ENCODE assay signal across 7 cellular contexts in the genomic region with DNA sequence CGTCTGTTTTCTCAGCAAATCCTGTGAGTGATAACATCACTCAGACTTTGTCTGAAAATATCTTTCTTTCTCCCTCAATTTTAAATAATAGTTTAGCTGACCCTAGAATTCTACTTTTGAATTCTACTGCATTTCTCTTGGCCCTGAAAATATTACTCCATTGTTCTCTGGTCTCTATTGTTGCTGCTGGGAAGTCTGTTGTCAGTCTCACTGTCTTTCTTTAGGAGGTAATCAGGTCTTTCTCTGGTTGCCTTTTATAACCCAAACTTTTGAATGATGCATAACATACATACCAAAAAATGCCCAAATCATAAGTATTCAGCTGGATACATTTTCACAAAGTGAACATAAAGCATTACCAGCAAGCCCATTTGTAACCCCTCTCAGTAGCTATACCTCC.
"Had no signal": no experiment of that assay in that cellular context is flagged by ENCODE, and none has a peak within 500 bp of the region (broad histone marks: within the 10 kb centered on the region; RNA-seq: fewer than 3 reads in every experiment).

No MANE protein-coding gene starts in this region.

- H3K4me1 ChIP-seq: HAP-1 had no signal

- H3K27ac Mint-ChIP-seq: HFFc6, IgD-negative memory B cell had no signal

- H3K4me3 Mint-ChIP-seq: HFFc6 had no signal

- H3K36me3 Mint-ChIP-seq: IgD-negative memory B cell had no signal

- H3K9ac ChIP-seq: GM23248 had no signal

- H3K27ac ChIP-seq: GM23248 had no signal

- H3K4me1 Mint-ChIP-seq: IgD-negative memory B cell had no signal

- DNase-seq: GM23248, GOT3, H7, HFFc6, KG1 had no signal

- H3K4me3 ChIP-seq: GM23248, HAP-1 had no signal

- H2AFZ ChIP-seq: GM23248 had no signal

- H3K36me3 ChIP-seq: HAP-1 had no signal

- H3K9me3 ChIP-seq: HAP-1 had no signal
